In genomic region chr22:49972163-49973017, GRCh38 we compare ENCODE assay signal across 10 cellular contexts. TPM values are rescaled to one million over a fixed set of nuclear protein-coding genes. Genes with fewer than 3 reads are reported as not detected.
A peak's percentile ranks its signal among the peaks of the same experiment; 100 is the strongest.
DNase-seq lines count a peak whose midpoint lies in the region; ATAC-seq and TF ChIP-seq lines count a peak whose summit lies in the region.
"Had no signal": no experiment of that assay in that cellular context is flagged by ENCODE, and none has a peak within 500 bp of the region (broad histone marks: within the 10 kb centered on the region; RNA-seq: fewer than 3 reads in every experiment).

No MANE protein-coding gene starts in this region.

- H3K9me3 ChIP-seq in effector memory CD4-positive, alpha-beta T cell (ENCODE audit: control insufficient read depth, low read length), result no peaks in the 10 kb centered on the region

- CTCF ChIA-PET in activated CD4-positive, alpha-beta memory T cell treated with anti-CD3 and anti-CD28 coated beads, Interleukin-2, amount 10 ng/mL, durations not matched to agents 7 days and 5 days (lab: Charles Lee), result interaction anchor here (1.0 to 1.3 kb wide), 2 partner anchors 11 to 41 kb away, joined by 3 to 5 read pairs; partner anchors contain the start of gene PIM3

- no peaks in the 10 kb centered on the region for H3K27me3 Mint-ChIP-seq in activated CD4-positive, alpha-beta memory T cell treated with anti-CD3 and anti-CD28 coated beads, Interleukin-2, amount 10 ng/mL, durations not matched to agents 7 days and 5 days

- no peaks in the 10 kb centered on the region for H3K9me3 Mint-ChIP-seq in activated CD4-positive, alpha-beta memory T cell treated with anti-CD3 and anti-CD28 coated beads, Interleukin-2, amount 10 ng/mL, durations not matched to agents 7 days and 5 days

- DNase-seq in GM12864 (ENCODE audit: low read depth) (no peak), left cardiac atrium (peak; percentile 33), HCEC 1CT (no peak)
- DNase-seq in activated CD4-positive, alpha-beta memory T cell treated with anti-CD3 and anti-CD28 coated beads, Interleukin-2, amount 10 ng/mL, durations not matched to agents 7 days and 5 days, result peak; percentile 16
- DNase-seq in stimulated activated CD4-positive, alpha-beta T cell treated with anti-CD3 and anti-CD28 coated beads, Interleukin-4, amount 100 ng/mL, for 1 hour, result peak; percentile 23
- no peak for DNase-seq in effector memory CD4-positive, alpha-beta T cell
- DNase-seq: NCI-H2081 treated with DMSO at 0.1 percent for 48 hours had no signal

- H3K4me3 Mint-ChIP-seq in activated CD4-positive, alpha-beta memory T cell treated with anti-CD3 and anti-CD28 coated beads, Interleukin-2, amount 10 ng/mL, durations not matched to agents 7 days and 5 days, result no peak overlapping the region

- intact Hi-C loops in left cardiac atrium (cut with DNase I), result loop anchor here in 1 of 2 donors (5.0 kb wide), 1 partner anchor 40 kb away; no protein-coding TSS in a partner anchor

- no peak overlapping the region for H3K27ac Mint-ChIP-seq in activated CD4-positive, alpha-beta memory T cell treated with anti-CD3 and anti-CD28 coated beads, Interleukin-2, amount 10 ng/mL, durations not matched to agents 7 days and 5 days

- H3K4me1 Mint-ChIP-seq in activated CD4-positive, alpha-beta memory T cell treated with anti-CD3 and anti-CD28 coated beads, Interleukin-2, amount 10 ng/mL, durations not matched to agents 7 days and 5 days, result peaks cover 31% of the 10 kb centered on the region

- peak overlapping the region; percentile 60 for H3K4me3 ChIP-seq in GM12864 (ENCODE audit: low read depth, low read length)
- no peak overlapping the region for H3K4me3 ChIP-seq in effector memory CD4-positive, alpha-beta T cell (ENCODE audit: insufficient read depth, low read depth, low read length, poor library complexity, severe bottlenecking)

- H3K4me1 ChIP-seq in effector memory CD4-positive, alpha-beta T cell (ENCODE audit: control insufficient read depth, insufficient read depth, low read length, poor library complexity, severe bottlenecking), result peaks cover 34% of the 10 kb centered on the region

- no peaks in the 10 kb centered on the region for H3K36me3 Mint-ChIP-seq in activated CD4-positive, alpha-beta memory T cell treated with anti-CD3 and anti-CD28 coated beads, Interleukin-2, amount 10 ng/mL, durations not matched to agents 7 days and 5 days (ENCODE audit: low read depth)

- no peaks in the 10 kb centered on the region for H3K27me3 ChIP-seq in effector memory CD4-positive, alpha-beta T cell (replicated peaks; ENCODE audit: control insufficient read depth, insufficient read depth, low read length, poor library complexity, severe bottlenecking)

- no peaks in the 10 kb centered on the region for H3K36me3 ChIP-seq in effector memory CD4-positive, alpha-beta T cell (ENCODE audit: control insufficient read depth, insufficient read depth, low read length)

- no peak overlapping the region for H3K27ac ChIP-seq in effector memory CD4-positive, alpha-beta T cell (ENCODE audit: insufficient read depth, low read length, poor library complexity, severe bottlenecking)

- ATAC-seq in left cardiac atrium, result no peak
- no peak for ATAC-seq in HG02678 (IDR thresholded peaks at IDR 0.05; ENCODE audit: unreplicated experiment)
- no peak for ATAC-seq in HG03159 (IDR thresholded peaks at IDR 0.05; ENCODE audit: unreplicated experiment)

- POLR2A ChIA-PET in activated CD4-positive, alpha-beta memory T cell treated with anti-CD3 and anti-CD28 coated beads, Interleukin-2, amount 10 ng/mL, durations not matched to agents 7 days and 5 days (lab: Charles Lee), result interaction anchor here (0.8 to 4.1 kb wide), 5 partner anchors 11 to 554 kb away, joined by 3 to 51 read pairs (median 4); partner anchors contain the start of gene PIM3

- no peak for TF ChIP-seq CTCF in GM12864 (IDR thresholded peaks at IDR 0.05; ENCODE audit: low read depth, low read length, missing control alignments)

RNA-seq across cellular contexts. Expression of gene PIM3, which starts 11.8 kb away (rescaled TPM):
- 10 to 100 TPM; 60.1 to 62.3 TPM for total RNA-seq in activated CD4-positive, alpha-beta memory T cell treated with anti-CD3 and anti-CD28 coated beads, Interleukin-2, amount 10 ng/mL, durations not matched to agents 7 days and 5 days
- 10 to 100 TPM; 44.1 to 66.8 TPM for total RNA-seq in left cardiac atrium

RNA-seq across cellular contexts. Expression of gene IL17REL, which starts 40.2 kb away (rescaled TPM):
- not detected for total RNA-seq in activated CD4-positive, alpha-beta memory T cell treated with anti-CD3 and anti-CD28 coated beads, Interleukin-2, amount 10 ng/mL, durations not matched to agents 7 days and 5 days
- not detected for total RNA-seq in left cardiac atrium
- total RNA-seq: occipital lobe had no signal

RNA-seq across cellular contexts. Expression of gene CRELD2, which starts 54.0 kb away (rescaled TPM):
- 10 to 100 TPM; 50.0 to 51.2 TPM for total RNA-seq in activated CD4-positive, alpha-beta memory T cell treated with anti-CD3 and anti-CD28 coated beads, Interleukin-2, amount 10 ng/mL, durations not matched to agents 7 days and 5 days
- 10 to 100 TPM; 30.1 to 43.7 TPM for total RNA-seq in left cardiac atrium

RNA-seq across cellular contexts. Expression of gene ALG12, which starts 54.2 kb away (rescaled TPM):
- total RNA-seq in activated CD4-positive, alpha-beta memory T cell treated with anti-CD3 and anti-CD28 coated beads, Interleukin-2, amount 10 ng/mL, durations not matched to agents 7 days and 5 days, result 10 to 100 TPM; 14.7 to 20.6 TPM
- 10 to 100 TPM; 15.3 to 15.9 TPM for total RNA-seq in left cardiac atrium

Comparison
In these comparisons a context has a peak if more than half of its experiments do, and no peak if none do; other contexts are left out.
1. DNase-seq: peak in activated CD4-positive, alpha-beta memory T cell treated with anti-CD3 and anti-CD28 coated beads, Interleukin-2, amount 10 ng/mL, durations not matched to agents 7 days and 5 days (single experiment), left cardiac atrium (single experiment) and stimulated activated CD4-positive, alpha-beta T cell treated with anti-CD3 and anti-CD28 coated beads, Interleukin-4, amount 100 ng/mL, for 1 hour (single experiment); none in GM12864 (single experiment), HCEC 1CT (single experiment) and effector memory CD4-positive, alpha-beta T cell (0 of 3).